ENCODE assay signal across 26 cellular contexts in the genomic region with DNA sequence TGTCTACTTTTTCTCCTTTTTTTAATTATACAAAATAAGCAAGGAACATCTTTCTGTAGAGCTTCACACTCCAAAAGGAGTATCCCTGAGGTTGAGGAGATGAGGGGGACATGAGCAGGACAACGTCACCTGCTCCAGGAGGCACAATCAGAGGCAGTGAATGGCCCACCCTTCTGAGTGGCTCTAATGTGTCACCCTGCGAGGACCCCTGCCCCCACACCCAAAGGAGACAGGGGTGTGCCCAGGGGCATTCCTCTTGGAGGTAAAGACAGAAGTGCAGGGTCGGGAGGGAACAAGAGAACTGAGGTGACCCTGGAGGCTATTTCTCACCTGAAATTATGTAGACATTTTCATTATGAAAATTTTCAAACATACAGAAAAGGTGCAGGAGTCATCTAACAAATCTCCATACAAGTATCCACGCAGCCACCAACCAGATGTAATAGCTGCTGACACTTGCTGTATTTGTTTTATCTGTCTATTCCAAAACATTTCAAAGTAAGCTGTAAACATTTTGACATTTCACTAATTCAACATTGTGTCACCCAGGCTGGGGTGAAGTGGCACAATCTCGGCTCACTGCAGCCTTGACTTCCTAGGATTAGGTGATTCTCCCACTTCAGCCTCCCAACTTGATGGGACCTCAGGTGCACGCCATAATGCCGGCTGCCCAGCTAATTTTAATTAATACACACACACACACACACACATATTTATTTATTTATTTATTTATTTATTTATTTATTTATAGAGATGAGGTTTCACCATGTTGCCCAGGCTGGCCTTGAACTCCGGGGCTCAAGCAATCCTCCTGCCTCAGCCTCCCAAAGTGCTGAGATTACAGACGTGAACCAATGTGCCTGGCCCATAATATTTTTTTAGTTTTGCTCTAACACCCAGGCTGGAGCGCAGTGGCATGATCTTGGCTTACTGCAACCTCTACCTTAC.
A peak's percentile ranks its signal among the peaks of the same experiment; 100 is the strongest.
DNase-seq lines count a peak whose midpoint lies in the region; ATAC-seq, FAIRE-seq and TF ChIP-seq lines count a peak whose summit lies in the region.
"Had no signal": no experiment of that assay in that cellular context is flagged by ENCODE, and none has a peak within 500 bp of the region (broad histone marks: within the 10 kb centered on the region; RNA-seq: fewer than 3 reads in every experiment).

No MANE protein-coding gene starts in this region.

- H3K27me3 ChIP-seq in right lobe of liver (no peaks in the 10 kb centered on the region), HepG2 (ENCODE audit: control insufficient read depth in 1 of 2, insufficient read depth in 2 of 2, low read length in 2 of 2) (no peaks in the 10 kb centered on the region; a peak in 2 of 5 replicates)
- H3K27me3 ChIP-seq: BE2C; BLaER1 treated with 17β-estradiol and CSF1 and Interleukin-3, amounts not matched to agents 10 nM and 100 nM had no signal

- H3K9ac ChIP-seq in HepG2 (ENCODE audit: insufficient read depth, low read depth, low read length), result no peak overlapping the region
- H3K9ac ChIP-seq: BLaER1 treated with 17β-estradiol and CSF1 and Interleukin-3, amounts not matched to agents 10 nM and 100 nM; GM23248 had no signal

- TF ChIP-seq RAD21 in HepG2 (CRISPR knock-in tag; IDR thresholded peaks at IDR 0.05), result no peak

- H3K27ac ChIP-seq in right lobe of liver, result no peak overlapping the region
- no peak overlapping the region for H3K27ac ChIP-seq in HepG2 (ENCODE audit: extremely low read length, insufficient read depth, low read length)
- H3K27ac ChIP-seq: A549; BLaER1 treated with 17β-estradiol and CSF1 and Interleukin-3, amounts not matched to agents 10 nM and 100 nM; GM23248 had no signal

- no peak for DNase-seq in right lobe of liver
- DNase-seq in HepG2 (ENCODE audit: low spot score), result no peak
- DNase-seq in fibroblast of villous mesenchyme (ENCODE audit: low read depth), result peak; percentile 21
- peak; percentile 18 for DNase-seq in left lobe of liver (ENCODE audit: low spot score)
- no peak for DNase-seq in epidermal melanocyte (ENCODE audit: insufficient read length, low spot score)
- DNase-seq: 8988T; ACHN; AML-193; BE2C; CD4-positive, alpha-beta T cell; CD8-positive, alpha-beta memory T cell; DMS 273 treated with DMSO at 0.1 percent for 48 hours; DMS79; EL; GDM1; GM23248; H7; HCEC 1CT had no signal

- 70% methylated on average over 9 of the region's 10 CpGs for WGBS in right lobe of liver (ENCODE audit: insufficient coverage, low coverage, low lambda C conversion rate, missing lambda C conversion rate)
- 48% methylated on average over 10 of the region's 10 CpGs for WGBS in HepG2 (ENCODE audit: low lambda C conversion rate)

- TF ChIP-seq POLR2A in right lobe of liver (IDR thresholded peaks at IDR 0.05) (no peak), HepG2 (IDR thresholded peaks at IDR 0.05; ENCODE audit: insufficient read depth in 1 of 2, low read depth in 2 of 2, low read length in 2 of 2) (no peak)

- intact Hi-C loops in right lobe of liver (cut with DNase I) (loop anchor here (10.0 kb wide), 2 partner anchors 45 to 185 kb away; no protein-coding TSS in a partner anchor), HepG2 (cut with micrococcal nuclease; ENCODE audit: unreplicated experiment) (no loop called here)

- TF ChIP-seq EP300 in HepG2 (IDR thresholded peaks at IDR 0.05; ENCODE audit: low read depth in 2 of 2, low read length in 2 of 2), result no peak
- no peak for TF ChIP-seq EP300 in HepG2 (CRISPR knock-in tag; IDR thresholded peaks at IDR 0.05; ENCODE audit: borderline replicate concordance)

- FAIRE-seq in HepG2 (lab: Jason Lieb, UNC), result no peak
- FAIRE-seq: A549, D721Med, GM12878, GM19239, H1 had no signal

- no TSS peak for BruUV-seq in HepG2 (replicated peaks; lab: Mats Ljungman, UMichigan)

- no peaks in the 10 kb centered on the region for H4K20me1 ChIP-seq in HepG2 (ENCODE audit: insufficient read depth, low read length)
- H4K20me1 ChIP-seq: BLaER1 treated with 17β-estradiol and CSF1 and Interleukin-3, amounts not matched to agents 10 nM and 100 nM had no signal

- no peak overlapping the region for H3K4me2 ChIP-seq in HepG2 (ENCODE audit: low read depth, low read length)
- H3K4me2 ChIP-seq: A549; BLaER1 treated with 17β-estradiol and CSF1 and Interleukin-3, amounts not matched to agents 10 nM and 100 nM had no signal

- no peaks in the 10 kb centered on the region for H3K79me2 ChIP-seq in HepG2 (ENCODE audit: insufficient read depth, low read length)

- H3K36me3 ChIP-seq in right lobe of liver (no peaks in the 10 kb centered on the region), HepG2 (replicated peaks in 1 of 2; ENCODE audit: control insufficient read depth in 1 of 2, insufficient read depth in 2 of 2, low read length in 2 of 2) (no peaks in the 10 kb centered on the region)
- H3K36me3 ChIP-seq: BE2C; BLaER1 treated with 17β-estradiol and CSF1 and Interleukin-3, amounts not matched to agents 10 nM and 100 nM had no signal

- peak in 3 of 4 donors; percentile 67 to 73 (median 71) for ATAC-seq in right lobe of liver
- no peak for ATAC-seq in HepG2
- ATAC-seq in left lobe of liver, result no peak
- ATAC-seq in HG03097 (IDR thresholded peaks at IDR 0.05; ENCODE audit: low FRiP score, unreplicated experiment), result no peak
- no peak for ATAC-seq in HG03045 (IDR thresholded peaks at IDR 0.05; ENCODE audit: unreplicated experiment)
- ATAC-seq: A549, GM12878 had no signal

- CTCF ChIA-PET in HepG2 (lab: Yijun Ruan, JAX; ENCODE audit: low intra/inter-chr PET ratio, low total read pairs), result no interaction called here

- POLR2A ChIA-PET in HepG2 (lab: Yijun Ruan, JAX), result no interaction called here

- no peak overlapping the region for H2AFZ ChIP-seq in HepG2 (ENCODE audit: low read length)
- H2AFZ ChIP-seq: GM23248 had no signal

- TF ChIP-seq CTCF in right lobe of liver (IDR thresholded peaks at IDR 0.05) (no peak), HepG2 (CRISPR knock-in tag; IDR thresholded peaks at IDR 0.05) (no peak), fibroblast of villous mesenchyme (IDR thresholded peaks at IDR 0.05; ENCODE audit: insufficient read depth, low read depth, low read length) (no peak)

- no peaks in the 10 kb centered on the region for H3K4me1 ChIP-seq in right lobe of liver
- peaks cover 52% of the 10 kb centered on the region for H3K4me1 ChIP-seq in HepG2 (ENCODE audit: insufficient read depth, low read length)
- H3K4me1 ChIP-seq: BE2C had no signal

- H3K9me3 ChIP-seq in right lobe of liver (no peaks in the 10 kb centered on the region), HepG2 (ENCODE audit: low read length) (no peaks in the 10 kb centered on the region)
- H3K9me3 ChIP-seq: A549; BE2C; BLaER1 treated with 17β-estradiol and CSF1 and Interleukin-3, amounts not matched to agents 10 nM and 100 nM had no signal

- no peak overlapping the region for H3K4me3 ChIP-seq in right lobe of liver
- no peak overlapping the region for H3K4me3 ChIP-seq in HepG2 (replicated peaks in 1 of 3; ENCODE audit: insufficient read depth in 1 of 3, low read depth in 2 of 3, low read length in 3 of 3)
- no peak overlapping the region for H3K4me3 ChIP-seq in fibroblast of villous mesenchyme (ENCODE audit: low read depth, low read length)
- H3K4me3 ChIP-seq: A549; BLaER1 treated with 17β-estradiol and CSF1 and Interleukin-3, amounts not matched to agents 10 nM and 100 nM; GM12878; GM23248 had no signal

- in situ Hi-C loops in HepG2 (cut with HindIII; ENCODE audit: extremely low pct_ligation_motif_present, low pct_unique_long_range_greater_than_20kb), result no loop called here

TF ChIP-seq in HepG2, 621 proteins besides CTCF, POLR2A, EP300 and RAD21 (continues in another document):
- TF ChIP-seq ZNF431 (CRISPR knock-in tag; IDR thresholded peaks at IDR 0.05; ENCODE audit: borderline replicate concordance, low read depth) (no peak), NFYB (CRISPR knock-in tag; IDR thresholded peaks at IDR 0.05) (no peak), ZNF790 (CRISPR knock-in tag; IDR thresholded peaks at IDR 0.05; ENCODE audit: borderline replicate concordance) (no peak), TRIM24 (CRISPR knock-in tag; IDR thresholded peaks at IDR 0.05) (no peak), ZMYM4 (CRISPR knock-in tag; IDR thresholded peaks at IDR 0.05) (no peak), ESRRA (CRISPR knock-in tag; IDR thresholded peaks at IDR 0.05; ENCODE audit: low read depth) (no peak), ZNF235 (CRISPR knock-in tag; IDR thresholded peaks at IDR 0.05; ENCODE audit: borderline replicate concordance) (no peak), ZFP91 (CRISPR knock-in tag; IDR thresholded peaks at IDR 0.05; ENCODE audit: borderline replicate concordance) (no peak), MEIS1 (CRISPR knock-in tag; IDR thresholded peaks at IDR 0.05; ENCODE audit: borderline replicate concordance) (no peak), FOSL1 (CRISPR knock-in tag; IDR thresholded peaks at IDR 0.05; ENCODE audit: borderline replicate concordance) (no peak)
- TF ChIP-seq, protein P1, sequence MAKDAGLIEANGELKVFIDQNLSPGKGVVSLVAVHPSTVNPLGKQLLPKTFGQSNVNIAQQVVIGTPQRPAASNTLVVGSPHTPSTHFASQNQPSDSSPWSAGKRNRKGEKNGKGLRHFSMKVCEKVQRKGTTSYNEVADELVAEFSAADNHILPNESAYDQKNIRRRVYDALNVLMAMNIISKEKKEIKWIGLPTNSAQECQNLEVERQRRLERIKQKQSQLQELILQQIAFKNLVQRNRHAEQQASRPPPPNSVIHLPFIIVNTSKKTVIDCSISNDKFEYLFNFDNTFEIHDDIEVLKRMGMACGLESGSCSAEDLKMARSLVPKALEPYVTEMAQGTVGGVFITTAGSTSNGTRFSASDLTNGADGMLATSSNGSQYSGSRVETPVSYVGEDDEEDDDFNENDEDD (CRISPR knock-in tag; IDR thresholded peaks at IDR 0.05; ENCODE audit: borderline replicate concordance), result no peak

Comparison
In these comparisons a context has a peak if more than half of its experiments do, and no peak if none do; other contexts are left out.
1. ATAC-seq: peak in right lobe of liver (3 of 4); none in HepG2 (single experiment), left lobe of liver (single experiment), HG03097 (single experiment) and HG03045 (single experiment).
2. DNase-seq: peak in fibroblast of villous mesenchyme (single experiment) and left lobe of liver (single experiment); none in right lobe of liver (0 of 3), HepG2 (single experiment) and epidermal melanocyte (single experiment).